17 cellular contexts compared by ENCODE assay signal in the genomic region with DNA sequence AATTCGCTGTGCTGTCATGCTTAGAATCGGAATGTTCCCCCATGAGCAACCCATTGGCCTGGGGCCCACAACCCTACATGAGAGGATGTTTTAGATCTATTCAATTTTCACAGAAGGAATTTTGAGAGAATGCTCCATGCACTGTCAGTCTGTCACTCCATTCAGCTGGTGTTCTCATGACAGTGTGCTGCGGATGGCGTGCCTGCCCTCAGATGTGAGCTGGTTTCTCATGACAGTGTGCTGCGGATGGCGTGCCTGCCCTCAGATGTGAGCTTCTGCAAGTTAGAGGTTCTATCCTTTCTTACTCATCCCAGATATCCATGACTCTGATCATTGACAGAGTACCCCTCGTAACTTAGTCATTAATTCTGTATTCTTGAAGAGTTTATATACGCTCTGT.
DNase-seq lines count a peak whose midpoint lies in the region; ATAC-seq and TF ChIP-seq lines count a peak whose summit lies in the region.
"Had no signal": no experiment of that assay in that cellular context is flagged by ENCODE, and none has a peak within 500 bp of the region (broad histone marks: within the 10 kb centered on the region; RNA-seq: fewer than 3 reads in every experiment).

No MANE protein-coding gene starts in this region.

- H3K36me3 Mint-ChIP-seq in activated T-cell treated with anti-CD3 and anti-CD28 coated beads, Interleukin-2, amount 50 U/mL, for 24 hours (ENCODE audit: low read depth), result no peaks in the 10 kb centered on the region
- H3K36me3 Mint-ChIP-seq: CD4-positive, CD25-positive, alpha-beta regulatory T cell; CD8-positive, alpha-beta memory T cell had no signal

- no peak overlapping the region for H3K4me3 Mint-ChIP-seq in activated T-cell treated with anti-CD3 and anti-CD28 coated beads, Interleukin-2, amount 50 U/mL, for 24 hours
- H3K4me3 Mint-ChIP-seq: CD4-positive, CD25-positive, alpha-beta regulatory T cell; CD8-positive, alpha-beta memory T cell had no signal

- H3K36me3 ChIP-seq in right lobe of liver, result no peaks in the 10 kb centered on the region
- H3K36me3 ChIP-seq: BE2C had no signal

- no peaks in the 10 kb centered on the region for H3K9me3 ChIP-seq in right lobe of liver
- H3K9me3 ChIP-seq: BE2C had no signal

- no peaks in the 10 kb centered on the region for H3K9me3 Mint-ChIP-seq in activated T-cell treated with anti-CD3 and anti-CD28 coated beads, Interleukin-2, amount 50 U/mL, for 24 hours

- no peak overlapping the region for H3K27ac Mint-ChIP-seq in activated T-cell treated with anti-CD3 and anti-CD28 coated beads, Interleukin-2, amount 50 U/mL, for 24 hours
- H3K27ac Mint-ChIP-seq: CD4-positive, CD25-positive, alpha-beta regulatory T cell; CD8-positive, alpha-beta memory T cell had no signal

- no peak overlapping the region for H3K27ac ChIP-seq in right lobe of liver
- H3K27ac ChIP-seq: GM23248 had no signal

- H3K4me3 ChIP-seq in right lobe of liver, result no peak overlapping the region
- H3K4me3 ChIP-seq: GM23248 had no signal

- no peaks in the 10 kb centered on the region for H3K27me3 ChIP-seq in right lobe of liver
- H3K27me3 ChIP-seq: BE2C had no signal

- no peak for TF ChIP-seq CTCF in right lobe of liver (IDR thresholded peaks at IDR 0.05)

- WGBS in right lobe of liver (ENCODE audit: insufficient coverage, low coverage, low lambda C conversion rate, missing lambda C conversion rate), result 72% methylated on average over 8 of the region's 8 CpGs

- peaks cover 14% of the 10 kb centered on the region for H3K4me1 Mint-ChIP-seq in activated T-cell treated with anti-CD3 and anti-CD28 coated beads, Interleukin-2, amount 50 U/mL, for 24 hours (ENCODE audit: low read depth)
- H3K4me1 Mint-ChIP-seq: CD4-positive, CD25-positive, alpha-beta regulatory T cell; CD8-positive, alpha-beta memory T cell had no signal

- DNase-seq in EH (ENCODE audit: low read depth) (peak; percentile 23), astrocyte of the hippocampus (ENCODE audit: low read depth, low spot score) (peak; percentile 49), glomerular visceral epithelial cell (ENCODE audit: extremely low spot score) (peak; percentile 55), right lobe of liver (no peak), NCI-H187 treated with DMSO at 0.1 percent for 48 hours (lab: John Stamatoyannopoulos, UW) (no peak)
- no peak for DNase-seq in activated T-cell treated with anti-CD3 and anti-CD28 coated beads, Interleukin-2, amount 50 U/mL, for 24 hours
- DNase-seq: BE2C; C1 segment of cervical spinal cord; CD4-positive, CD25-positive, alpha-beta regulatory T cell; CD8-positive, alpha-beta memory T cell; COR-L47; DMS 273 treated with DMSO at 0.1 percent for 48 hours; DMS53; GDM1; GM23248; HCEC 1CT had no signal

- intact Hi-C loops in right lobe of liver (cut with DNase I), result no loop called here

- TF ChIP-seq POLR2A in right lobe of liver (IDR thresholded peaks at IDR 0.05), result no peak

- H3K4me1 ChIP-seq in right lobe of liver, result no peaks in the 10 kb centered on the region

- ATAC-seq in right lobe of liver, result no peak
- ATAC-seq: HepG2 had no signal

- peaks cover 4% of the 10 kb centered on the region for H3K27me3 Mint-ChIP-seq in activated T-cell treated with anti-CD3 and anti-CD28 coated beads, Interleukin-2, amount 50 U/mL, for 24 hours
- H3K27me3 Mint-ChIP-seq: CD4-positive, CD25-positive, alpha-beta regulatory T cell had no signal

Comparison
In these comparisons a context has a peak if more than half of its experiments do, and no peak if none do; other contexts are left out.
1. DNase-seq: peak in EH (single experiment), astrocyte of the hippocampus (single experiment) and glomerular visceral epithelial cell (single experiment); none in right lobe of liver (0 of 3), activated T-cell treated with anti-CD3 and anti-CD28 coated beads, Interleukin-2, amount 50 U/mL, for 24 hours (single experiment) and NCI-H187 treated with DMSO at 0.1 percent for 48 hours (single experiment).